ENCODE assay signal across 8 cellular contexts in genomic region chr15:69463182-69463756, GRCh38. TPM values are rescaled to one million over a fixed set of nuclear protein-coding genes. Genes with fewer than 3 reads are reported as not detected.
DNase-seq lines count a peak whose midpoint lies in the region; ATAC-seq and TF ChIP-seq lines count a peak whose summit lies in the region.

No MANE protein-coding gene starts in this region.

- DNase-seq in cardiac muscle cell (ENCODE audit: low read depth in 1 of 2, low spot score in 1 of 2) (no peak), left ventricle myocardium superior (no peak), lung (ENCODE audit: low spot score) (no peak), mucosa of gallbladder (ENCODE audit: low spot score) (no peak)
- DNase-seq in activated CD4-positive, alpha-beta T cell treated with anti-CD3 and anti-CD28 coated beads for 48 hours: no peak

- H3K36me3 Mint-ChIP-seq in brain: peaks cover 4% of the 10 kb centered on the region

- H3K4me1 ChIP-seq in cardiac muscle cell (ENCODE audit: low read depth) (peaks cover 7% of the 10 kb centered on the region), lung (ENCODE audit: control insufficient read depth in 2 of 2, insufficient read depth in 2 of 2, low read length in 2 of 2) (peaks cover 0 to 11% of the 10 kb centered on the region in 2 donors), urinary bladder (ENCODE audit: insufficient read depth) (peaks cover 3% of the 10 kb centered on the region)

- 23 to 26% methylated on average over 13 of the region's 13 CpGs for WGBS in lung, 2 donors
- 9% methylated on average over 13 of the region's 13 CpGs for WGBS in urinary bladder

- no peaks in the 10 kb centered on the region for H3K36me3 ChIP-seq in cardiac muscle cell
- no peaks in the 10 kb centered on the region for H3K36me3 ChIP-seq in lung (ENCODE audit: control insufficient read depth in 2 of 2, insufficient read depth in 2 of 2, low read length in 2 of 2)
- no peaks in the 10 kb centered on the region for H3K36me3 ChIP-seq in urinary bladder (ENCODE audit: insufficient read depth)

- peak overlapping the region; percentile 88 to 98 (median 93) for H3K27ac Mint-ChIP-seq in brain

- ATAC-seq in left ventricle myocardium superior (no peak), lung (ENCODE audit: insufficient read depth, low FRiP score) (no peak), HG03469 (IDR thresholded peaks at IDR 0.05; ENCODE audit: unreplicated experiment) (no peak)

- no peaks in the 10 kb centered on the region for H3K27me3 Mint-ChIP-seq in brain

- H3K9me3 Mint-ChIP-seq in brain: peaks cover 0 to 11% (median 0%) of the 10 kb centered on the region in 5 experiments

- intact Hi-C loops in left ventricle myocardium superior (cut with micrococcal nuclease): no loop called here

- peaks cover 22% of the 10 kb centered on the region for H3K4me1 Mint-ChIP-seq in brain

- peak overlapping the region; percentile 84 to 89 (median 87) for H3K4me3 Mint-ChIP-seq in brain

- H3K27ac ChIP-seq in cardiac muscle cell: peak overlapping the region; percentile 99
- H3K27ac ChIP-seq in lung (ENCODE audit: low read depth in 1 of 2, low read length in 1 of 2): peak overlapping the region; percentile 94 to 96
- peak overlapping the region; percentile 84 for H3K27ac ChIP-seq in urinary bladder (ENCODE audit: low read depth)

- H3K27me3 ChIP-seq in cardiac muscle cell: no peaks in the 10 kb centered on the region
- H3K27me3 ChIP-seq in lung (ENCODE audit: control insufficient read depth, insufficient read depth): no peaks in the 10 kb centered on the region

- TF ChIP-seq CTCF in cardiac muscle cell (IDR thresholded peaks at IDR 0.05; ENCODE audit: low read depth, low read length): no peak
- no peak for TF ChIP-seq CTCF in brain (conservative IDR thresholded peaks at IDR 0.05)
- no peak for TF ChIP-seq CTCF in lung (IDR thresholded peaks at IDR 0.05; ENCODE audit: control extremely low read depth, extremely low read depth)

- peak overlapping the region; percentile 33 for H3K4me3 ChIP-seq in cardiac muscle cell
- peak overlapping the region; percentile 44 for H3K4me3 ChIP-seq in lung
- peak overlapping the region; percentile 36 for H3K4me3 ChIP-seq in urinary bladder (ENCODE audit: low read depth, low read length)

- no peaks in the 10 kb centered on the region for H3K9me3 ChIP-seq in cardiac muscle cell (ENCODE audit: low read depth)
- H3K9me3 ChIP-seq in lung (ENCODE audit: control insufficient read depth in 2 of 2, insufficient read depth in 1 of 2, low read length in 1 of 2): no peaks in the 10 kb centered on the region

RNA-seq across cellular contexts. Expression of gene RPLP1, which starts 10.7 kb away (rescaled TPM):
- total RNA-seq in cardiac muscle cell (303 and 361 TPM in 2 replicates), left ventricle myocardium superior (1,143 TPM), lung (1,000 to 10,000 TPM in 1 of 2 donors, 100 to 1,000 TPM in 1; 201 to 1,944 TPM), urinary bladder (65.9 TPM), mucosa of gallbladder (1,562 TPM)
- polyA plus RNA-seq in cardiac muscle cell (967 and 994 TPM in 2 replicates), brain (ENCODE audit: insufficient read depth, low read depth, low replicate concordance) (2,442 TPM), lung (1,000 to 10,000 TPM; 1,145 to 2,405 TPM), urinary bladder (1,936 TPM)

RNA-seq across cellular contexts. Expression of gene KIF23, which starts 49.1 kb away (rescaled TPM):
- total RNA-seq in cardiac muscle cell (11.2 and 58.9 TPM in 2 replicates), left ventricle myocardium superior (0.45 TPM), lung (10 to 100 TPM in 1 of 2 donors, 1 to 10 TPM in 1; 2.2 to 15.4 TPM), urinary bladder (32.5 TPM), mucosa of gallbladder (3.9 TPM)
- polyA plus RNA-seq in cardiac muscle cell (12.3 and 45.9 TPM in 2 replicates), brain (ENCODE audit: insufficient read depth, low read depth, low replicate concordance) (10.9 TPM), lung (1 to 10 TPM; 1.4 TPM), urinary bladder (0.79 TPM)
